In genomic region chr1:13730301-13730700, GRCh38 we compare ENCODE assay signal across 11 cellular contexts. TPM values are rescaled to one million over a fixed set of nuclear protein-coding genes. Genes with fewer than 3 reads are reported as not detected.
DNase-seq lines count a peak whose midpoint lies in the region; ATAC-seq and TF ChIP-seq lines count a peak whose summit lies in the region.
"Had no signal": no experiment of that assay in that cellular context is flagged by ENCODE, and none has a peak within 500 bp of the region (broad histone marks: within the 10 kb centered on the region; RNA-seq: fewer than 3 reads in every experiment).

No MANE protein-coding gene starts in this region.

- no peaks in the 10 kb centered on the region for H3K9me3 Mint-ChIP-seq in activated T-cell treated with anti-CD3 and anti-CD28 coated beads, Interleukin-2, amount 50 U/mL, for 4 hours
- H3K9me3 Mint-ChIP-seq: nephron progenitor cell had no signal

- intact Hi-C loops in adrenal gland (cut with DNase I), result no loop called here

- peaks cover 82 to 86% of the 10 kb centered on the region in 2 experiments for H3K4me1 ChIP-seq in neutrophil (ENCODE audit: control insufficient read depth in 1 of 2, insufficient read depth in 1 of 2, low read depth in 1 of 2, low read length in 1 of 2)
- no peaks in the 10 kb centered on the region for H3K4me1 ChIP-seq in adrenal gland (replicated peaks in 1 of 2)

- TF ChIP-seq CTCF in GM12865 (IDR thresholded peaks at IDR 0.05; ENCODE audit: insufficient read depth, low read depth, low read length, missing control alignments) (no peak), neutrophil (IDR thresholded peaks at IDR 0.05) (no peak), adrenal gland (IDR thresholded peaks at IDR 0.05) (no peak)

- H3K36me3 ChIP-seq in neutrophil (no peaks in the 10 kb centered on the region), adrenal gland (replicated peaks in 1 of 2) (no peaks in the 10 kb centered on the region)

- TF ChIP-seq POLR2A in adrenal gland (IDR thresholded peaks at IDR 0.05), result no peak

- DNase-seq in GM12865 (ENCODE audit: low read depth) (no peak), adrenal gland (no peak), caudate nucleus (lab: John Stamatoyannopoulos, UW) (no peak), NCI-H1930 (lab: John Stamatoyannopoulos, UW) (no peak)
- DNase-seq in activated T-cell treated with anti-CD3 and anti-CD28 coated beads, Interleukin-2, amount 50 U/mL, for 4 hours, result no peak
- no peak for DNase-seq in NK-92 treated with Interleukin-12 subunit alpha and Interleukin-12 subunit beta, amount 100 ng/mL, for 24 hours (lab: John Stamatoyannopoulos, UW)
- DNase-seq: hypothalamus, NCI-H446 treated with DMSO at 0.1 percent for 48 hours, nephron progenitor cell had no signal

- peak overlapping the region; percentile 56 for H3K4me3 ChIP-seq in GM12865 (ENCODE audit: low read depth, low read length)
- peak overlapping the region; percentile 49 to 62 for H3K4me3 ChIP-seq in neutrophil (ENCODE audit: low read depth in 1 of 2, low read length in 1 of 2)
- H3K4me3 ChIP-seq in adrenal gland, result no peak overlapping the region

- H3K27me3 ChIP-seq in neutrophil (no peaks in the 10 kb centered on the region), adrenal gland (no peaks in the 10 kb centered on the region)

- H3K4me3 Mint-ChIP-seq in activated T-cell treated with anti-CD3 and anti-CD28 coated beads, Interleukin-2, amount 50 U/mL, for 4 hours, result peak overlapping the region; percentile 77
- H3K4me3 Mint-ChIP-seq: nephron progenitor cell had no signal

- peaks cover 10% of the 10 kb centered on the region for H3K36me3 Mint-ChIP-seq in activated T-cell treated with anti-CD3 and anti-CD28 coated beads, Interleukin-2, amount 50 U/mL, for 4 hours (ENCODE audit: insufficient read depth)

- H3K27ac ChIP-seq in neutrophil, result peak overlapping the region; percentile 82
- H3K27ac ChIP-seq in adrenal gland, result no peak overlapping the region
- no peak overlapping the region for H3K27ac ChIP-seq in caudate nucleus (ENCODE audit: low read depth, low read length)

- H3K27me3 Mint-ChIP-seq in activated T-cell treated with anti-CD3 and anti-CD28 coated beads, Interleukin-2, amount 50 U/mL, for 4 hours (ENCODE audit: low read depth), result no peaks in the 10 kb centered on the region

- H3K9me3 ChIP-seq in neutrophil, result no peaks in the 10 kb centered on the region
- H3K9me3 ChIP-seq in adrenal gland (replicated peaks in 1 of 3), result no peaks in the 10 kb centered on the region

- peak; percentile 3 for ATAC-seq in HG02759 (IDR thresholded peaks at IDR 0.05; ENCODE audit: unreplicated experiment)
- no peak for ATAC-seq in activated T-cell treated with anti-CD3 and anti-CD28 coated beads, Interleukin-2, amount 50 U/mL, for 4 hours

- 71 to 83% (median 78%) methylated on average over 1 of the region's 1 CpG for WGBS in adrenal gland, 4 donors

- peaks cover 88% of the 10 kb centered on the region for H3K4me1 Mint-ChIP-seq in activated T-cell treated with anti-CD3 and anti-CD28 coated beads, Interleukin-2, amount 50 U/mL, for 4 hours (ENCODE audit: low read depth)

RNA-seq across cellular contexts. Expression of gene PRDM2, which starts 30.3 kb away (rescaled TPM):
- total RNA-seq in activated T-cell treated with anti-CD3 and anti-CD28 coated beads, Interleukin-2, amount 50 U/mL, for 4 hours, result 10 to 100 TPM; 39.7 to 44.5 (median 43.2) TPM
- total RNA-seq in adrenal gland, result 10 to 100 TPM; 17.9 to 45.3 (median 31.4) TPM
- polyA plus RNA-seq in adrenal gland, result 10 to 100 TPM; 12.5 to 29.8 (median 28.2) TPM

Comparison
In these comparisons a context has a peak if more than half of its experiments do, and no peak if none do; other contexts are left out.
1. H3K4me3 ChIP-seq: peak in GM12865 (single experiment) and neutrophil (2 of 2); none in adrenal gland (0 of 4).